ENCODE assay signal across 19 cellular contexts in the genomic region with DNA sequence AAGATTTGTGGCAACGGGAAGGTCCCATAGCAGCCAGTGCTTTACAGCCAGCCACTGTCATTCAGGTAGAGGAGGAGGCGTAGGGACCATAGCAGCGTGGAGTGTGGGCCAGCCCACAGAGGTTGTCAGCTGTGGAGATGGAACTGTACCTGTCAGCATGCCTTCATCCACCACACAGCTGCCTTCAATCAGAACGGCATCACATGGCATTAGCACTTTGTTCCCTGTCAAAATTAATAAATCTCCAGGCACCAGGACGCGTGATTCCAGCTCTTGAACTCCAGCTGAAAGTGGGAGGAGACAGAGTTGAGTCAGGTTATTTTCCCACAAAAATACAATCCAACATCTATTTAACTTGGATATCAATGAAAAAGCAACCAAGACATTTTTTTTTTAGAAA.
DNase-seq lines count a peak whose midpoint lies in the region; FAIRE-seq and TF ChIP-seq lines count a peak whose summit lies in the region.
"Had no signal": no experiment of that assay in that cellular context is flagged by ENCODE, and none has a peak within 500 bp of the region (broad histone marks: within the 10 kb centered on the region; RNA-seq: fewer than 3 reads in every experiment).

No MANE protein-coding gene starts in this region.

- intact Hi-C loops in head of caudate nucleus (cut with DNase I) (no loop called here), ascending aorta (cut with DNase I) (no loop called here)

- TF ChIP-seq CTCF in ascending aorta (IDR thresholded peaks at IDR 0.05) = no peak

- no peaks in the 10 kb centered on the region for H3K9me3 ChIP-seq in ascending aorta
- H3K9me3 ChIP-seq: HAP-1 had no signal

- H3K36me3 ChIP-seq in ascending aorta = no peaks in the 10 kb centered on the region
- H3K36me3 ChIP-seq: HAP-1 had no signal

- H3K27ac ChIP-seq in ascending aorta = no peak overlapping the region

- H3K4me3 ChIP-seq in ascending aorta = no peak overlapping the region
- H3K4me3 ChIP-seq: HAP-1 had no signal

- peak; percentile 63 for FAIRE-seq in urothelium cell line (lab: Jason Lieb, UNC)
- FAIRE-seq: GM12891, GM18507, H54 had no signal

- no peaks in the 10 kb centered on the region for H3K4me1 ChIP-seq in ascending aorta
- H3K4me1 ChIP-seq: HAP-1 had no signal

- no peaks in the 10 kb centered on the region for H3K27me3 ChIP-seq in ascending aorta

- DNase-seq in head of caudate nucleus = peak in 40 of 42 donors; percentile 19 to 89 (median 60)
- peak; percentile 67 for DNase-seq in putamen (ENCODE audit: low spot score)
- no peak for DNase-seq in urothelium cell line (ENCODE audit: low spot score)
- no peak for DNase-seq in ascending aorta (ENCODE audit: low spot score in 2 of 2)
- no peak for DNase-seq in T-helper 1 cell
- no peak for DNase-seq in NK-92 treated with Interleukin-12 subunit alpha and Interleukin-12 subunit beta, amount 100 ng/mL, for 24 hours (lab: John Stamatoyannopoulos, UW)
- DNase-seq: C1 segment of cervical spinal cord; Calu3; CD4-positive, alpha-beta memory T cell; COR-L47; DMS53; DMS79 treated with DMSO at 0.1 percent for 48 hours; GF-D8; GOT3; HFFc6 had no signal

Comparison
In these comparisons a context has a peak if more than half of its experiments do, and no peak if none do; other contexts are left out.
1. DNase-seq: peak in head of caudate nucleus (40 of 42) and putamen (single experiment); none in urothelium cell line (single experiment), ascending aorta (0 of 2), T-helper 1 cell (0 of 5) and NK-92 treated with Interleukin-12 subunit alpha and Interleukin-12 subunit beta, amount 100 ng/mL, for 24 hours (single experiment).